1 cellular context compared by ENCODE assay signal in the genomic region with DNA sequence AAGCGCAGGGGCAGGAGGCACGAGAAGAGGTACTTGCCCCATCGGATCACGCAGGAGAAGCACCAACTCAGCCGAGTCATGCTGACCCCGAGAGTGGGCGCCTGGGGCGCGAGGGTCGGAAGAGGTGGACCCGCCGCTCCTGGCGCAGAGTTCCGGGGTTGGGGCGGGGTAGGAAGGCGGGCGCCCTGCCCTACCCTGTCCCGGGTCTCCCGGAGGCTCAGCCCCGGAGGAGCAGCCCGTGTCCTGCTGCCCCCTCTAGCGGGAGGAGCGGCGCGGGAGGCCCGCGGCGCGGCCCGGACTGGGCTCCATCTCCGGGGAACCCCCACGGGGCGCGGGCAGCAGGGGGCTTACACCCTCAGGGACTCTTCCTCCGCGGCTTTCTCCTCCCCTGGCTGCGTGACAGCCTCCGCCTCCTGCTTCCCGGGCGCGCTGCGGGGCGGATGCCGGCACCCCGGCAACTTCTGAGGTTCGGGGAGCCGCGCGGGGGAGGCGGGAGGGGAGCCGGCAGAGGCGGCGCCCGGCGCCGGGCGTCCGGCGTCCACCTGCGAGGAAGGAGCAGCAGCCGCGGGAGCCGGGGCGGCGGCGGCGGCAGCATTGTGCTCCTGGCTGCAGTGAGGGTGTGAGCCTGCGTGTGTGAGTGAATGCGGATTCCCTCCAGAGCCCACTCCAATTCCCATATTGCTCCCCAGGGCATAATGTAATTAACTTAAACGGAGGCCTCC.
A peak's percentile ranks its signal among the peaks of the same experiment; 100 is the strongest.
TF ChIP-seq lines count a peak whose summit lies in the region.

No MANE protein-coding gene starts in this region.

TF ChIP-seq in HEK293, 187 proteins besides CTCF, POLR2A, EP300 and RAD21 (continued from another document):
- TF ChIP-seq, protein P1, sequence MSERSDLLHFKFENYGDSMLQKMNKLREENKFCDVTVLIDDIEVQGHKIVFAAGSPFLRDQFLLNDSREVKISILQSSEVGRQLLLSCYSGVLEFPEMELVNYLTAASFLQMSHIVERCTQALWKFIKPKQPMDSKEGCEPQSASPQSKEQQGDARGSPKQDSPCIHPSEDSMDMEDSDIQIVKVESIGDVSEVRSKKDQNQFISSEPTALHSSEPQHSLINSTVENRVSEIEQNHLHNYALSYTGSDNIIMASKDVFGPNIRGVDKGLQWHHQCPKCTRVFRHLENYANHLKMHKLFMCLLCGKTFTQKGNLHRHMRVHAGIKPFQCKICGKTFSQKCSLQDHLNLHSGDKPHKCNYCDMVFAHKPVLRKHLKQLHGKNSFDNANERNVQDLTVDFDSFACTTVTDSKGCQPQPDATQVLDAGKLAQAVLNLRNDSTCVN (tag by site-specific recombination; optimal IDR thresholded peaks at IDR 0.05) = peak; percentile 49
- TF ChIP-seq ZNF610 (tag by site-specific recombination; IDR thresholded peaks at IDR 0.05; ENCODE audit: borderline replicate concordance) = peak; percentile 22; the same call in 1 of the 2 replicates
- TF ChIP-seq ZFHX2 (tag by site-specific recombination; conservative IDR thresholded peaks at IDR 0.05) = peak; percentile 41
- TF ChIP-seq, protein P2, sequence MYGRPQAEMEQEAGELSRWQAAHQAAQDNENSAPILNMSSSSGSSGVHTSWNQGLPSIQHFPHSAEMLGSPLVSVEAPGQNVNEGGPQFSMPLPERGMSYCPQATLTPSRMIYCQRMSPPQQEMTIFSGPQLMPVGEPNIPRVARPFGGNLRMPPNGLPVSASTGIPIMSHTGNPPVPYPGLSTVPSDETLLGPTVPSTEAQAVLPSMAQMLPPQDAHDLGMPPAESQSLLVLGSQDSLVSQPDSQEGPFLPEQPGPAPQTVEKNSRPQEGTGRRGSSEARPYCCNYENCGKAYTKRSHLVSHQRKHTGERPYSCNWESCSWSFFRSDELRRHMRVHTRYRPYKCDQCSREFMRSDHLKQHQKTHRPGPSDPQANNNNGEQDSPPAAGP (tag by site-specific recombination; IDR thresholded peaks at IDR 0.05) = 0 out of 2 replicates have a peak, but pooled peaks have one; percentile 31
- TF ChIP-seq ZNF239 (tag by site-specific recombination; IDR thresholded peaks at IDR 0.05) = no peak
- no peak for TF ChIP-seq MZF1 (tag by site-specific recombination; IDR thresholded peaks at IDR 0.05; ENCODE audit: borderline replicate concordance)
- TF ChIP-seq, protein P3, sequence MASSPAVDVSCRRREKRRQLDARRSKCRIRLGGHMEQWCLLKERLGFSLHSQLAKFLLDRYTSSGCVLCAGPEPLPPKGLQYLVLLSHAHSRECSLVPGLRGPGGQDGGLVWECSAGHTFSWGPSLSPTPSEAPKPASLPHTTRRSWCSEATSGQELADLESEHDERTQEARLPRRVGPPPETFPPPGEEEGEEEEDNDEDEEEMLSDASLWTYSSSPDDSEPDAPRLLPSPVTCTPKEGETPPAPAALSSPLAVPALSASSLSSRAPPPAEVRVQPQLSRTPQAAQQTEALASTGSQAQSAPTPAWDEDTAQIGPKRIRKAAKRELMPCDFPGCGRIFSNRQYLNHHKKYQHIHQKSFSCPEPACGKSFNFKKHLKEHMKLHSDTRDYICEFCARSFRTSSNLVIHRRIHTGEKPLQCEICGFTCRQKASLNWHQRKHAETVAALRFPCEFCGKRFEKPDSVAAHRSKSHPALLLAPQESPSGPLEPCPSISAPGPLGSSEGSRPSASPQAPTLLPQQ (tag by site-specific recombination; IDR thresholded peaks at IDR 0.05) = peak; percentile 49
- peak; percentile 89 for TF ChIP-seq GLIS2 (tag by site-specific recombination; IDR thresholded peaks at IDR 0.05)
- TF ChIP-seq ZBTB8A (tag by site-specific recombination; IDR thresholded peaks at IDR 0.05) = peak; percentile 86
- no peak for TF ChIP-seq ZNF175 (tag by site-specific recombination; IDR thresholded peaks at IDR 0.05)
- TF ChIP-seq, protein P4, sequence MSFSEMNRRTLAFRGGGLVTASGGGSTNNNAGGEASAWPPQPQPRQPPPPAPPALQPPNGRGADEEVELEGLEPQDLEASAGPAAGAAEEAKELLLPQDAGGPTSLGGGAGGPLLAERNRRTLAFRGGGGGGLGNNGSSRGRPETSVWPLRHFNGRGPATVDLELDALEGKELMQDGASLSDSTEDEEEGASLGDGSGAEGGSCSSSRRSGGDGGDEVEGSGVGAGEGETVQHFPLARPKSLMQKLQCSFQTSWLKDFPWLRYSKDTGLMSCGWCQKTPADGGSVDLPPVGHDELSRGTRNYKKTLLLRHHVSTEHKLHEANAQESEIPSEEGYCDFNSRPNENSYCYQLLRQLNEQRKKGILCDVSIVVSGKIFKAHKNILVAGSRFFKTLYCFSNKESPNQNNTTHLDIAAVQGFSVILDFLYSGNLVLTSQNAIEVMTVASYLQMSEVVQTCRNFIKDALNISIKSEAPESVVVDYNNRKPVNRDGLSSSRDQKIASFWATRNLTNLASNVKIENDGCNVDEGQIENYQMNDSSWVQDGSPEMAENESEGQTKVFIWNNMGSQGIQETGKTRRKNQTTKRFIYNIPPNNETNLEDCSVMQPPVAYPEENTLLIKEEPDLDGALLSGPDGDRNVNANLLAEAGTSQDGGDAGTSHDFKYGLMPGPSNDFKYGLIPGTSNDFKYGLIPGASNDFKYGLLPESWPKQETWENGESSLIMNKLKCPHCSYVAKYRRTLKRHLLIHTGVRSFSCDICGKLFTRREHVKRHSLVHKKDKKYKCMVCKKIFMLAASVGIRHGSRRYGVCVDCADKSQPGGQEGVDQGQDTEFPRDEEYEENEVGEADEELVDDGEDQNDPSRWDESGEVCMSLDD (tag by site-specific recombination; IDR thresholded peaks at IDR 0.05) = peak; percentile 31; the same call in 1 of the 2 replicates
- TF ChIP-seq, protein P5, sequence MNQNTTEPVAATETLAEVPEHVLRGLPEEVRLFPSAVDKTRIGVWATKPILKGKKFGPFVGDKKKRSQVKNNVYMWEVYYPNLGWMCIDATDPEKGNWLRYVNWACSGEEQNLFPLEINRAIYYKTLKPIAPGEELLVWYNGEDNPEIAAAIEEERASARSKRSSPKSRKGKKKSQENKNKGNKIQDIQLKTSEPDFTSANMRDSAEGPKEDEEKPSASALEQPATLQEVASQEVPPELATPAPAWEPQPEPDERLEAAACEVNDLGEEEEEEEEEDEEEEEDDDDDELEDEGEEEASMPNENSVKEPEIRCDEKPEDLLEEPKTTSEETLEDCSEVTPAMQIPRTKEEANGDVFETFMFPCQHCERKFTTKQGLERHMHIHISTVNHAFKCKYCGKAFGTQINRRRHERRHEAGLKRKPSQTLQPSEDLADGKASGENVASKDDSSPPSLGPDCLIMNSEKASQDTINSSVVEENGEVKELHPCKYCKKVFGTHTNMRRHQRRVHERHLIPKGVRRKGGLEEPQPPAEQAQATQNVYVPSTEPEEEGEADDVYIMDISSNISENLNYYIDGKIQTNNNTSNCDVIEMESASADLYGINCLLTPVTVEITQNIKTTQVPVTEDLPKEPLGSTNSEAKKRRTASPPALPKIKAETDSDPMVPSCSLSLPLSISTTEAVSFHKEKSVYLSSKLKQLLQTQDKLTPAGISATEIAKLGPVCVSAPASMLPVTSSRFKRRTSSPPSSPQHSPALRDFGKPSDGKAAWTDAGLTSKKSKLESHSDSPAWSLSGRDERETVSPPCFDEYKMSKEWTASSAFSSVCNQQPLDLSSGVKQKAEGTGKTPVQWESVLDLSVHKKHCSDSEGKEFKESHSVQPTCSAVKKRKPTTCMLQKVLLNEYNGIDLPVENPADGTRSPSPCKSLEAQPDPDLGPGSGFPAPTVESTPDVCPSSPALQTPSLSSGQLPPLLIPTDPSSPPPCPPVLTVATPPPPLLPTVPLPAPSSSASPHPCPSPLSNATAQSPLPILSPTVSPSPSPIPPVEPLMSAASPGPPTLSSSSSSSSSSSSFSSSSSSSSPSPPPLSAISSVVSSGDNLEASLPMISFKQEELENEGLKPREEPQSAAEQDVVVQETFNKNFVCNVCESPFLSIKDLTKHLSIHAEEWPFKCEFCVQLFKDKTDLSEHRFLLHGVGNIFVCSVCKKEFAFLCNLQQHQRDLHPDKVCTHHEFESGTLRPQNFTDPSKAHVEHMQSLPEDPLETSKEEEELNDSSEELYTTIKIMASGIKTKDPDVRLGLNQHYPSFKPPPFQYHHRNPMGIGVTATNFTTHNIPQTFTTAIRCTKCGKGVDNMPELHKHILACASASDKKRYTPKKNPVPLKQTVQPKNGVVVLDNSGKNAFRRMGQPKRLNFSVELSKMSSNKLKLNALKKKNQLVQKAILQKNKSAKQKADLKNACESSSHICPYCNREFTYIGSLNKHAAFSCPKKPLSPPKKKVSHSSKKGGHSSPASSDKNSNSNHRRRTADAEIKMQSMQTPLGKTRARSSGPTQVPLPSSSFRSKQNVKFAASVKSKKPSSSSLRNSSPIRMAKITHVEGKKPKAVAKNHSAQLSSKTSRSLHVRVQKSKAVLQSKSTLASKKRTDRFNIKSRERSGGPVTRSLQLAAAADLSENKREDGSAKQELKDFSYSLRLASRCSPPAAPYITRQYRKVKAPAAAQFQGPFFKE (tag by site-specific recombination; IDR thresholded peaks at IDR 0.05; ENCODE audit: borderline replicate concordance) = no peak
- no peak for TF ChIP-seq ZNF292 (tag by site-specific recombination; IDR thresholded peaks at IDR 0.05; ENCODE audit: borderline replicate concordance, low read depth)
- TF ChIP-seq, protein P6, sequence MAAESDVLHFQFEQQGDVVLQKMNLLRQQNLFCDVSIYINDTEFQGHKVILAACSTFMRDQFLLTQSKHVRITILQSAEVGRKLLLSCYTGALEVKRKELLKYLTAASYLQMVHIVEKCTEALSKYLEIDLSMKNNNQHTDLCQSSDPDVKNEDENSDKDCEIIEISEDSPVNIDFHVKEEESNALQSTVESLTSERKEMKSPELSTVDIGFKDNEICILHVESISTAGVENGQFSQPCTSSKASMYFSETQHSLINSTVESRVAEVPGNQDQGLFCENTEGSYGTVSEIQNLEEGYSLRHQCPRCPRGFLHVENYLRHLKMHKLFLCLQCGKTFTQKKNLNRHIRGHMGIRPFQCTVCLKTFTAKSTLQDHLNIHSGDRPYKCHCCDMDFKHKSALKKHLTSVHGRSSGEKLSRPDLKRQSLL (tag by site-specific recombination; IDR thresholded peaks at IDR 0.05) = peak; percentile 65; the same call in 1 of the 2 replicates
- TF ChIP-seq RBAK (tag by site-specific recombination; IDR thresholded peaks at IDR 0.05) = no peak
- TF ChIP-seq, protein P7, sequence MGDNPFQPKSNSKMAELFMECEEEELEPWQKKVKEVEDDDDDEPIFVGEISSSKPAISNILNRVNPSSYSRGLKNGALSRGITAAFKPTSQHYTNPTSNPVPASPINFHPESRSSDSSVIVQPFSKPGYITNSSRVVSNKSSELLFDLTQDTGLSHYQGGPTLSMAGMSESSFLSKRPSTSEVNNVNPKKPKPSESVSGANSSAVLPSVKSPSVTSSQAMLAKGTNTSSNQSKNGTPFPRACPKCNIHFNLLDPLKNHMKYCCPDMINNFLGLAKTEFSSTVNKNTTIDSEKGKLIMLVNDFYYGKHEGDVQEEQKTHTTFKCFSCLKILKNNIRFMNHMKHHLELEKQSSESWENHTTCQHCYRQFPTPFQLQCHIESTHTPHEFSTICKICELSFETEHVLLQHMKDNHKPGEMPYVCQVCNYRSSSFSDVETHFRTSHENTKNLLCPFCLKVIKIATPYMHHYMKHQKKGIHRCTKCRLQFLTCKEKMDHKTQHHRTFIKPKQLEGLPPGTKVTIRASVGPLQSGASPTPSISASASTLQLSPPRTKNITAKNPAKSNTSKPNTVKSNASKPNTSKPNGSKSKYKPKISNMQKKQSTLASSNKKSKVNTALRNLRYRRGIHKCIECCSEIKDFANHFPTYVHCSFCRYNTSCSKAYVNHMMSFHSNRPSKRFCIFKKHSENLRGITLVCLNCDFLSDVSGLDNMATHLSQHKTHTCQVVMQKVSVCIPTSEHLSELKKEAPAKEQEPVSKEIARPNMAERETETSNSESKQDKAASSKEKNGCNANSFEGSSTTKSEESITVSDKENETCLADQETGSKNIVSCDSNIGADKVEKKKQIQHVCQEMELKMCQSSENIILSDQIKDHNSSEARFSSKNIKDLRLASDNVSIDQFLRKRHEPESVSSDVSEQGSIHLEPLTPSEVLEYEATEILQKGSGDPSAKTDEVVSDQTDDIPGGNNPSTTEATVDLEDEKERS (tag by site-specific recombination; IDR thresholded peaks at IDR 0.05) = no peak
- peak; percentile 37; the same call in 1 of the 2 replicates for TF ChIP-seq ZNF341 (tag by site-specific recombination; IDR thresholded peaks at IDR 0.05; ENCODE audit: low read depth)
- peak; percentile 31; the same call in 1 of the 2 replicates for TF ChIP-seq ZEB2 (tag by site-specific recombination; IDR thresholded peaks at IDR 0.05)
- TF ChIP-seq SP7 (tag by site-specific recombination; IDR thresholded peaks at IDR 0.05) = 0 out of 2 replicates have a peak, but pooled peaks have one; percentile 7
- peak; percentile 70 for TF ChIP-seq SP2 (tag by site-specific recombination; IDR thresholded peaks at IDR 0.05)
